ENCODE assay signal across 1 cellular context in the genomic region with DNA sequence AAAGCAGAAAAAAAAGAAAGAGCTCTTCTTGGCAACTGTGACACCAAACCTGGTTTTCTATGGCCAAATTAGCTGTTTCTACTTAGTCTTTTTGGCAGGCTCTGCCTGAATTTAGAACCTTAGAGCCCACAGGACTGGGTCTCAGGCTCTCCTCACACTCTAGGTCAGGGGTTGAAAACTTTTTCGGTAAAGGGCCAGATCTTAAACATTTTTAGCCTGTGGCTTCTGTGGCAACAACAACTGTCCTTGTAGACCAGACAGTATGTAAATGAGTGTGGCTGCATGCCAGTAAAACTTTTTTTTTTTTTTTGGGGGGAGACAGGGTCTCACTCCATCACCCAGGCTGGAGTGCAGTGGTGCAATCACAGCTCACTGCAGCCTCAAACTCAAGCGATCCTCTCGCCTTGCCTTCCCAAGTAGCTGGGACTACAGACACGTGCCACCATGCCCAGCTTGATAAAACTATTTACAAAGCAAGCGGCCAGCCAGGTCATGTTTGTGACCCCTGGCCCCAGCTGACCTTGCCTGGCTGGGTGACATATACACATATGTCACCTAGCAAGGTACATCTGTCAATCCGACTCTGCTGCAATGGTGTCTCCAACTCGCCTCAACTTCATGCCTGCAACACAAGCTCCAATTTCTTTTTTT.
TF ChIP-seq lines count a peak whose summit lies in the region.

No MANE protein-coding gene starts in this region.

TF ChIP-seq in HepG2, 621 proteins besides CTCF, POLR2A, EP300 and RAD21 (continued from another document and continues in another):
- TF ChIP-seq, protein P1, sequence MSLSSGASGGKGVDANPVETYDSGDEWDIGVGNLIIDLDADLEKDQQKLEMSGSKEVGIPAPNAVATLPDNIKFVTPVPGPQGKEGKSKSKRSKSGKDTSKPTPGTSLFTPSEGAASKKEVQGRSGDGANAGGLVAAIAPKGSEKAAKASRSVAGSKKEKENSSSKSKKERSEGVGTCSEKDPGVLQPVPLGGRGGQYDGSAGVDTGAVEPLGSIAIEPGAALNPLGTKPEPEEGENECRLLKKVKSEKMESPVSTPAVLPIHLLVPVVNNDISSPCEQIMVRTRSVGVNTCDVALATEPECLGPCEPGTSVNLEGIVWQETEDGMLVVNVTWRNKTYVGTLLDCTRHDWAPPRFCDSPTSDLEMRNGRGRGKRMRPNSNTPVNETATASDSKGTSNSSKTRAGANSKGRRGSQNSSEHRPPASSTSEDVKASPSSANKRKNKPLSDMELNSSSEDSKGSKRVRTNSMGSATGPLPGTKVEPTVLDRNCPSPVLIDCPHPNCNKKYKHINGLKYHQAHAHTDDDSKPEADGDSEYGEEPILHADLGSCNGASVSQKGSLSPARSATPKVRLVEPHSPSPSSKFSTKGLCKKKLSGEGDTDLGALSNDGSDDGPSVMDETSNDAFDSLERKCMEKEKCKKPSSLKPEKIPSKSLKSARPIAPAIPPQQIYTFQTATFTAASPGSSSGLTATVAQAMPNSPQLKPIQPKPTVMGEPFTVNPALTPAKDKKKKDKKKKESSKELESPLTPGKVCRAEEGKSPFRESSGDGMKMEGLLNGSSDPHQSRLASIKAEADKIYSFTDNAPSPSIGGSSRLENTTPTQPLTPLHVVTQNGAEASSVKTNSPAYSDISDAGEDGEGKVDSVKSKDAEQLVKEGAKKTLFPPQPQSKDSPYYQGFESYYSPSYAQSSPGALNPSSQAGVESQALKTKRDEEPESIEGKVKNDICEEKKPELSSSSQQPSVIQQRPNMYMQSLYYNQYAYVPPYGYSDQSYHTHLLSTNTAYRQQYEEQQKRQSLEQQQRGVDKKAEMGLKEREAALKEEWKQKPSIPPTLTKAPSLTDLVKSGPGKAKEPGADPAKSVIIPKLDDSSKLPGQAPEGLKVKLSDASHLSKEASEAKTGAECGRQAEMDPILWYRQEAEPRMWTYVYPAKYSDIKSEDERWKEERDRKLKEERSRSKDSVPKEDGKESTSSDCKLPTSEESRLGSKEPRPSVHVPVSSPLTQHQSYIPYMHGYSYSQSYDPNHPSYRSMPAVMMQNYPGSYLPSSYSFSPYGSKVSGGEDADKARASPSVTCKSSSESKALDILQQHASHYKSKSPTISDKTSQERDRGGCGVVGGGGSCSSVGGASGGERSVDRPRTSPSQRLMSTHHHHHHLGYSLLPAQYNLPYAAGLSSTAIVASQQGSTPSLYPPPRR (CRISPR knock-in tag; IDR thresholded peaks at IDR 0.05; ENCODE audit: borderline replicate concordance): peak; percentile 93
- TF ChIP-seq ZNF20 (CRISPR knock-in tag; IDR thresholded peaks at IDR 0.05) (no peak), TBL1XR1 (IDR thresholded peaks at IDR 0.05; ENCODE audit: borderline replicate concordance, low read length, partially characterized antibody) (peak; percentile 77), POLR2G (IDR thresholded peaks at IDR 0.05; ENCODE audit: low read depth, low read length) (no peak), ZNF570 (CRISPR knock-in tag; IDR thresholded peaks at IDR 0.05; ENCODE audit: borderline replicate concordance) (no peak), ZNF747 (CRISPR knock-in tag; IDR thresholded peaks at IDR 0.05; ENCODE audit: borderline replicate concordance) (no peak), MEIS2 (CRISPR knock-in tag; IDR thresholded peaks at IDR 0.05) (peak; percentile 98), ZNF337 (CRISPR knock-in tag; IDR thresholded peaks at IDR 0.05; ENCODE audit: borderline replicate concordance, low read depth) (no peak), FOXJ3 (CRISPR knock-in tag; IDR thresholded peaks at IDR 0.05; ENCODE audit: borderline replicate concordance) (peak; percentile 79; the same call in 1 of the 2 replicates), ZNF180 (CRISPR knock-in tag; IDR thresholded peaks at IDR 0.05; ENCODE audit: borderline replicate concordance, low read depth) (no peak), ZNF430 (CRISPR knock-in tag; IDR thresholded peaks at IDR 0.05) (no peak), HOXA5 (CRISPR knock-in tag; IDR thresholded peaks at IDR 0.05) (0 out of 2 replicates have a peak, but pooled peaks have one; percentile 53), ZNF841 (CRISPR knock-in tag; IDR thresholded peaks at IDR 0.05; ENCODE audit: borderline replicate concordance) (no peak), SCMH1 (CRISPR knock-in tag; IDR thresholded peaks at IDR 0.05; ENCODE audit: borderline replicate concordance) (no peak), NFRKB (IDR thresholded peaks at IDR 0.05) (no peak), SIN3A (IDR thresholded peaks at IDR 0.05; ENCODE audit: borderline replicate concordance, low read depth, low read length) (no peak), KDM4B (CRISPR knock-in tag; IDR thresholded peaks at IDR 0.05) (peak; percentile 78; the same call in 1 of the 2 replicates), ZNF121 (CRISPR knock-in tag; IDR thresholded peaks at IDR 0.05) (peak; percentile 62; the same call in 1 of the 2 replicates), SNAI1 (CRISPR knock-in tag; IDR thresholded peaks at IDR 0.05; ENCODE audit: borderline replicate concordance) (no peak), ZNF761 (CRISPR knock-in tag; conservative IDR thresholded peaks at IDR 0.05) (no peak), ATF7-NPFF (CRISPR knock-in tag; IDR thresholded peaks at IDR 0.05; ENCODE audit: low read depth) (peak; percentile 66), ZNF569 (CRISPR knock-in tag; IDR thresholded peaks at IDR 0.05; ENCODE audit: borderline replicate concordance) (no peak), ZNF780A (CRISPR knock-in tag; IDR thresholded peaks at IDR 0.05) (no peak)
- TF ChIP-seq, protein P2, sequence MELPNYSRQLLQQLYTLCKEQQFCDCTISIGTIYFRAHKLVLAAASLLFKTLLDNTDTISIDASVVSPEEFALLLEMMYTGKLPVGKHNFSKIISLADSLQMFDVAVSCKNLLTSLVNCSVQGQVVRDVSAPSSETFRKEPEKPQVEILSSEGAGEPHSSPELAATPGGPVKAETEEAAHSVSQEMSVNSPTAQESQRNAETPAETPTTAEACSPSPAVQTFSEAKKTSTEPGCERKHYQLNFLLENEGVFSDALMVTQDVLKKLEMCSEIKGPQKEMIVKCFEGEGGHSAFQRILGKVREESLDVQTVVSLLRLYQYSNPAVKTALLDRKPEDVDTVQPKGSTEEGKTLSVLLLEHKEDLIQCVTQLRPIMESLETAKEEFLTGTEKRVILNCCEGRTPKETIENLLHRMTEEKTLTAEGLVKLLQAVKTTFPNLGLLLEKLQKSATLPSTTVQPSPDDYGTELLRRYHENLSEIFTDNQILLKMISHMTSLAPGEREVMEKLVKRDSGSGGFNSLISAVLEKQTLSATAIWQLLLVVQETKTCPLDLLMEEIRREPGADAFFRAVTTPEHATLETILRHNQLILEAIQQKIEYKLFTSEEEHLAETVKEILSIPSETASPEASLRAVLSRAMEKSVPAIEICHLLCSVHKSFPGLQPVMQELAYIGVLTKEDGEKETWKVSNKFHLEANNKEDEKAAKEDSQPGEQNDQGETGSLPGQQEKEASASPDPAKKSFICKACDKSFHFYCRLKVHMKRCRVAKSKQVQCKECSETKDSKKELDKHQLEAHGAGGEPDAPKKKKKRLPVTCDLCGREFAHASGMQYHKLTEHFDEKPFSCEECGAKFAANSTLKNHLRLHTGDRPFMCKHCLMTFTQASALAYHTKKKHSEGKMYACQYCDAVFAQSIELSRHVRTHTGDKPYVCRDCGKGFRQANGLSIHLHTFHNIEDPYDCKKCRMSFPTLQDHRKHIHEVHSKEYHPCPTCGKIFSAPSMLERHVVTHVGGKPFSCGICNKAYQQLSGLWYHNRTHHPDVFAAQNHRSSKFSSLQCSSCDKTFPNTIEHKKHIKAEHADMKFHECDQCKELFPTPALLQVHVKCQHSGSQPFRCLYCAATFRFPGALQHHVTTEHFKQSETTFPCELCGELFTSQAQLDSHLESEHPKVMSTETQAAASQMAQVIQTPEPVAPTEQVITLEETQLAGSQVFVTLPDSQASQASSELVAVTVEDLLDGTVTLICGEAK (IDR thresholded peaks at IDR 0.05): no peak
- TF ChIP-seq, protein P2 (CRISPR knock-in tag; IDR thresholded peaks at IDR 0.05): peak; percentile 59
- TF ChIP-seq, protein P3, sequence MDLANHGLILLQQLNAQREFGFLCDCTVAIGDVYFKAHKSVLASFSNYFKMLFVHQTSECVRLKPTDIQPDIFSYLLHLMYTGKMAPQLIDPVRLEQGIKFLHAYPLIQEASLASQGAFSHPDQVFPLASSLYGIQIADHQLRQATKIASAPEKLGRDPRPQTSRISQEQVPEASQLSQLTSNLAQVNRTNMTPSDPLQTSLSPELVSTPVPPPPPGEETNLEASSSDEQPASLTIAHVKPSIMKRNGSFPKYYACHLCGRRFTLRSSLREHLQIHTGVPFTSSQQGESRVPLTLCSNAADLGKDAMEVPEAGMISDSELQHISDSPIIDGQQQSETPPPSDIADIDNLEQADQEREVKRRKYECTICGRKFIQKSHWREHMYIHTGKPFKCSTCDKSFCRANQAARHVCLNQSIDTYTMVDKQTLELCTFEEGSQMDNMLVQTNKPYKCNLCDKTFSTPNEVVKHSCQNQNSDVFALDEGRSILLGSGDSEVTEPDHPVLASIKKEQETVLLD (CRISPR knock-in tag; IDR thresholded peaks at IDR 0.05; ENCODE audit: low read depth): no peak
- TF ChIP-seq, protein P4, sequence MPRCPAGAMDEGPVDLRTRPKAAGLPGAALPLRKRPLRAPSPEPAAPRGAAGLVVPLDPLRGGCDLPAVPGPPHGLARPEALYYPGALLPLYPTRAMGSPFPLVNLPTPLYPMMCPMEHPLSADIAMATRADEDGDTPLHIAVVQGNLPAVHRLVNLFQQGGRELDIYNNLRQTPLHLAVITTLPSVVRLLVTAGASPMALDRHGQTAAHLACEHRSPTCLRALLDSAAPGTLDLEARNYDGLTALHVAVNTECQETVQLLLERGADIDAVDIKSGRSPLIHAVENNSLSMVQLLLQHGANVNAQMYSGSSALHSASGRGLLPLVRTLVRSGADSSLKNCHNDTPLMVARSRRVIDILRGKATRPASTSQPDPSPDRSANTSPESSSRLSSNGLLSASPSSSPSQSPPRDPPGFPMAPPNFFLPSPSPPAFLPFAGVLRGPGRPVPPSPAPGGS (CRISPR knock-in tag; IDR thresholded peaks at IDR 0.05): no peak
- TF ChIP-seq, protein P5, sequence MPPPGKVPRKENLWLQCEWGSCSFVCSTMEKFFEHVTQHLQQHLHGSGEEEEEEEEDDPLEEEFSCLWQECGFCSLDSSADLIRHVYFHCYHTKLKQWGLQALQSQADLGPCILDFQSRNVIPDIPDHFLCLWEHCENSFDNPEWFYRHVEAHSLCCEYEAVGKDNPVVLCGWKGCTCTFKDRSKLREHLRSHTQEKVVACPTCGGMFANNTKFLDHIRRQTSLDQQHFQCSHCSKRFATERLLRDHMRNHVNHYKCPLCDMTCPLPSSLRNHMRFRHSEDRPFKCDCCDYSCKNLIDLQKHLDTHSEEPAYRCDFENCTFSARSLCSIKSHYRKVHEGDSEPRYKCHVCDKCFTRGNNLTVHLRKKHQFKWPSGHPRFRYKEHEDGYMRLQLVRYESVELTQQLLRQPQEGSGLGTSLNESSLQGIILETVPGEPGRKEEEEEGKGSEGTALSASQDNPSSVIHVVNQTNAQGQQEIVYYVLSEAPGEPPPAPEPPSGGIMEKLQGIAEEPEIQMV (CRISPR knock-in tag; IDR thresholded peaks at IDR 0.05; ENCODE audit: low read depth): no peak
- TF ChIP-seq, protein P6, sequence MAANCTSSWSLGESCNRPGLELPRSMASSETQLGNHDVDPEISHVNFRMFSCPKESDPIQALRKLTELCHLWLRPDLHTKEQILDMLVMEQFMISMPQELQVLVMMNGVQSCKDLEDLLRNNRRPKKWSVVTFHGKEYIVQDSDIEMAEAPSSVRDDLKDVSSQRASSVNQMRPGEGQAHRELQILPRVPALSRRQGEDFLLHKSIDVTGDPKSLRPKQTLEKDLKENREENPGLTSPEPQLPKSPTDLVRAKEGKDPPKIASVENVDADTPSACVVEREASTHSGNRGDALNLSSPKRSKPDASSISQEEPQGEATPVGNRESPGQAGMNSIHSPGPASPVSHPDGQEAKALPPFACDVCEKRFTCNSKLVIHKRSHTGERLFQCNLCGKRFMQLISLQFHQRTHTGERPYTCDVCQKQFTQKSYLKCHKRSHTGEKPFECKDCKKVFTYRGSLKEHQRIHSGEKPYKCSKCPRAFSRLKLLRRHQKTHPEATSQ (CRISPR knock-in tag; IDR thresholded peaks at IDR 0.05; ENCODE audit: borderline replicate concordance): 0 out of 2 replicates have a peak, but pooled peaks have one; percentile 34
